27 cellular contexts compared by ENCODE assay signal in genomic region chr9:118533850-118534249, GRCh38.
"Had no signal": no experiment of that assay in that cellular context is flagged by ENCODE, and none has a peak within 500 bp of the region (broad histone marks: within the 10 kb centered on the region; RNA-seq: fewer than 3 reads in every experiment).

No MANE protein-coding gene starts in this region.

- DNase-seq: activated CD4-positive, alpha-beta memory T cell treated with anti-CD3 and anti-CD28 coated beads, Interleukin-2, amount 10 ng/mL, durations not matched to agents 7 days and 5 days; activated CD4-positive, alpha-beta T cell treated with anti-CD3 and anti-CD28 coated beads for 36 hours; activated CD4-positive, alpha-beta T cell treated with anti-CD3 and anti-CD28 coated beads, Interleukin-2, amount 50 U/mL, for 1 hour; activated CD4-positive, CD25-positive, alpha-beta regulatory T cell; activated CD8-positive, alpha-beta memory T cell treated with anti-CD3 and anti-CD28 coated beads, Interleukin-2, amount 50 U/mL, for 4 hours; activated gamma-delta T cell treated with Interleukin-2 at 50 U/mL for 16 hours; activated naive CD4-positive, alpha-beta T cell treated with anti-CD3 and anti-CD28 coated beads, Interleukin-2, amount 10 ng/mL, durations not matched to agents 7 days and 5 days; activated naive CD8-positive, alpha-beta T cell treated with anti-CD3 and anti-CD28 coated beads for 36 hours; activated T-cell treated with anti-CD3 and anti-CD28 coated beads, Interleukin-2, amount 50 U/mL, for 72 hours; brain microvascular endothelial cell; KG1; MG63; MV-4-11; NCI-H1092 treated with DMSO at 0.1 percent for 48 hours; NCI-H1417 treated with DMSO at 0.1 percent for 48 hours; NCI-H1694; NCI-H2029; NCI-H2107; NCI-H2171 treated with DMSO at 0.1 percent for 48 hours; NCI-H345; NCI-H510A; Peyer's patch; Right ventricle myocardium superior; SJCRH30; SK-N-SH; T-helper 1 cell had no signal

- H3K27me3 Mint-ChIP-seq: activated CD4-positive, alpha-beta memory T cell treated with anti-CD3 and anti-CD28 coated beads, Interleukin-2, amount 10 ng/mL, durations not matched to agents 7 days and 5 days; activated CD4-positive, alpha-beta T cell treated with anti-CD3 and anti-CD28 coated beads for 36 hours; activated naive CD4-positive, alpha-beta T cell treated with anti-CD3 and anti-CD28 coated beads, Interleukin-2, amount 10 ng/mL, durations not matched to agents 7 days and 5 days; activated naive CD8-positive, alpha-beta T cell treated with anti-CD3 and anti-CD28 coated beads for 36 hours had no signal

- H3K36me3 Mint-ChIP-seq: activated naive CD4-positive, alpha-beta T cell treated with anti-CD3 and anti-CD28 coated beads, Interleukin-2, amount 10 ng/mL, durations not matched to agents 7 days and 5 days; activated naive CD8-positive, alpha-beta T cell treated with anti-CD3 and anti-CD28 coated beads for 36 hours had no signal

- H3K4me1 Mint-ChIP-seq: activated CD4-positive, alpha-beta memory T cell treated with anti-CD3 and anti-CD28 coated beads, Interleukin-2, amount 10 ng/mL, durations not matched to agents 7 days and 5 days; activated CD4-positive, alpha-beta T cell treated with anti-CD3 and anti-CD28 coated beads for 36 hours; activated naive CD4-positive, alpha-beta T cell treated with anti-CD3 and anti-CD28 coated beads, Interleukin-2, amount 10 ng/mL, durations not matched to agents 7 days and 5 days; activated naive CD8-positive, alpha-beta T cell treated with anti-CD3 and anti-CD28 coated beads for 36 hours had no signal

- H3K9me3 Mint-ChIP-seq: activated T-helper 2 cell treated with anti-CD3 and anti-CD28 coated beads, Interferon-gamma antibody, Interleukin-2, Interleukin-4, amounts not matched to agents 10 μg/mL and 5 μg/mL and 100 μg/mL, durations not matched to agents 14 hours and 24 hours and 36 hours had no signal

- H3K27ac Mint-ChIP-seq: activated CD4-positive, alpha-beta memory T cell treated with anti-CD3 and anti-CD28 coated beads, Interleukin-2, amount 10 ng/mL, durations not matched to agents 7 days and 5 days; activated CD4-positive, alpha-beta T cell treated with anti-CD3 and anti-CD28 coated beads for 36 hours; activated naive CD4-positive, alpha-beta T cell treated with anti-CD3 and anti-CD28 coated beads, Interleukin-2, amount 10 ng/mL, durations not matched to agents 7 days and 5 days; activated naive CD8-positive, alpha-beta T cell treated with anti-CD3 and anti-CD28 coated beads for 36 hours; activated T-cell treated with anti-CD3 and anti-CD28 coated beads, Interleukin-2, amount 50 U/mL, for 72 hours; activated T-helper 2 cell treated with anti-CD3 and anti-CD28 coated beads, Interferon-gamma antibody, Interleukin-2, Interleukin-4, amounts not matched to agents 10 μg/mL and 5 μg/mL and 100 μg/mL, durations not matched to agents 14 hours and 24 hours and 36 hours had no signal

- ATAC-seq: activated CD4-positive, alpha-beta T cell treated with anti-CD3 and anti-CD28 coated beads for 36 hours; activated T-cell treated with anti-CD3 and anti-CD28 coated beads, Interleukin-2, amount 50 U/mL, for 72 hours had no signal

- H3K4me3 Mint-ChIP-seq: activated CD4-positive, alpha-beta memory T cell treated with anti-CD3 and anti-CD28 coated beads, Interleukin-2, amount 10 ng/mL, durations not matched to agents 7 days and 5 days; activated CD4-positive, alpha-beta T cell treated with anti-CD3 and anti-CD28 coated beads for 36 hours; activated naive CD4-positive, alpha-beta T cell treated with anti-CD3 and anti-CD28 coated beads, Interleukin-2, amount 10 ng/mL, durations not matched to agents 7 days and 5 days; activated naive CD8-positive, alpha-beta T cell treated with anti-CD3 and anti-CD28 coated beads for 36 hours; activated T-cell treated with anti-CD3 and anti-CD28 coated beads, Interleukin-2, amount 50 U/mL, for 72 hours had no signal
